In the genomic region with DNA sequence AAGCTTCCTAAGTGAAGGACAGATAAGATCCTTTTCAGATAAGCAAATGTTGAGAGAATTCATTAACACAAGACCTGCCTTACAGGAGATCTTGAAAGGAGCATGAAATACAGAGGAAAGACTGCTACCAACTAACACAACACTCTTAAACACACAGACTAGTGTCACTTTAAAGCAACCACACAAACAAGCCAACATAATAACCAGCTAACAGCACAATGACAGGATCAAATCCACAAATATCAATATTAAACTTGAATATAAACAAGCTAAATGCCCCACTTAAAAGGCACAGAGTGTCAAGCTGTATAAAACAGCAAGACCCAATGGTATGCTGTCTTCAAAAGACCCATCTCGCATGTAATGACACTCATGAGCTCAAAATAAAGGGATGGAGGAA, we compare ENCODE assay signal across 6 cellular contexts.
"Had no signal": no experiment of that assay in that cellular context is flagged by ENCODE, and none has a peak within 500 bp of the region (broad histone marks: within the 10 kb centered on the region; RNA-seq: fewer than 3 reads in every experiment).

No MANE protein-coding gene starts in this region.

- H3K4me3 ChIP-seq: K562 had no signal

- DNase-seq: IMR-90, KBM-7, KG1 had no signal

- H3K27ac ChIP-seq: HL-60, KMS-11 had no signal
